21 cellular contexts compared by ENCODE assay signal in the genomic region with DNA sequence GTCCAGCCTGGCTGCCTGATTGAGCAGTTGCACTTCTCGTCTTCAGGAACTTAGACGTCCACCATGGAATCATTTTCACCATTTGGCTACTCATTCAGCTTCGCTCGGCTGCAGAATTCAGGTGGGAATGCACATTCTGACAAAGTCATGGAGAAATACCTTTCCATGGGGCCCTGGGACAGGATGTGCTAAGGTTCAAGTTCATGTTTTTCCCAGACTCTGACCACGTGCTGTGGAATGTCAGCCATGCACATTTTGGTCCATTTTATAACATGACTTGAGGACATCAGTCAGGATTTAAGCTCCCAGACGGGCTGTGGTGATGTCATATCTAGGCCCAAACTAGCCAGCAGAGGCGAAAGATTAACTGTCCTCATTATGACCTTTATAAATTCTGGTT.
"Had no signal": no experiment of that assay in that cellular context is flagged by ENCODE, and none has a peak within 500 bp of the region (broad histone marks: within the 10 kb centered on the region; RNA-seq: fewer than 3 reads in every experiment).

No MANE protein-coding gene starts in this region.

- H3K4me3 ChIP-seq: K562 had no signal

- H3K9ac ChIP-seq: KMS-11, SK-N-SH had no signal

- H3K9me3 ChIP-seq: SK-N-SH had no signal

- ATAC-seq: K562, Panc1, T-cell had no signal

- DNase-seq: Kasumi-1, MM.1S, NCI-H1105, NCI-H1417, NCI-H1436 treated with DMSO at 0.1 percent for 48 hours, NCI-H1694, NCI-H187 treated with DMSO at 0.1 percent for 48 hours, NCI-H2029 treated with DMSO at 0.1 percent for 48 hours, NCI-H2227 treated with DMSO at 0.1 percent for 48 hours, NCI-H510A, NCI-H524 treated with DMSO at 0.1 percent for 48 hours, NCI-H69, NCI-H774, SHP77, SK-N-SH, SW 1271, T-cell had no signal

- H3K27ac ChIP-seq: KMS-11, RWPE1 had no signal

- H3K4me2 ChIP-seq: KMS-11, SK-N-SH had no signal
